In genomic region chr9:83526901-83527300, GRCh38 we compare ENCODE assay signal across 1 cellular context.
TF ChIP-seq lines count a peak whose summit lies in the region.

No MANE protein-coding gene starts in this region.

TF ChIP-seq in HepG2, 621 proteins besides CTCF, POLR2A, EP300 and RAD21 (continued from another document and continues in another):
- TF ChIP-seq, protein P1, sequence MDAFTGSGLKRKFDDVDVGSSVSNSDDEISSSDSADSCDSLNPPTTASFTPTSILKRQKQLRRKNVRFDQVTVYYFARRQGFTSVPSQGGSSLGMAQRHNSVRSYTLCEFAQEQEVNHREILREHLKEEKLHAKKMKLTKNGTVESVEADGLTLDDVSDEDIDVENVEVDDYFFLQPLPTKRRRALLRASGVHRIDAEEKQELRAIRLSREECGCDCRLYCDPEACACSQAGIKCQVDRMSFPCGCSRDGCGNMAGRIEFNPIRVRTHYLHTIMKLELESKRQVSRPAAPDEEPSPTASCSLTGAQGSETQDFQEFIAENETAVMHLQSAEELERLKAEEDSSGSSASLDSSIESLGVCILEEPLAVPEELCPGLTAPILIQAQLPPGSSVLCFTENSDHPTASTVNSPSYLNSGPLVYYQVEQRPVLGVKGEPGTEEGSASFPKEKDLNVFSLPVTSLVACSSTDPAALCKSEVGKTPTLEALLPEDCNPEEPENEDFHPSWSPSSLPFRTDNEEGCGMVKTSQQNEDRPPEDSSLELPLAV (CRISPR knock-in tag; conservative IDR thresholded peaks at IDR 0.05; ENCODE audit: low read depth), result no peak
- TF ChIP-seq KDM6A (CRISPR knock-in tag; IDR thresholded peaks at IDR 0.05; ENCODE audit: low read depth) (peak; percentile 71), RFX3 (CRISPR knock-in tag; IDR thresholded peaks at IDR 0.05) (no peak), PPARG (CRISPR knock-in tag; conservative IDR thresholded peaks at IDR 0.05) (no peak), ZMYM4 (CRISPR knock-in tag; IDR thresholded peaks at IDR 0.05) (peak; percentile 21; the same call in 1 of the 2 replicates), ZNF773 (CRISPR knock-in tag; IDR thresholded peaks at IDR 0.05; ENCODE audit: borderline replicate concordance) (no peak), CHD4 (IDR thresholded peaks at IDR 0.05; ENCODE audit: borderline replicate concordance, low read length) (0 out of 2 replicates have a peak, but pooled peaks have one; percentile 35), MAZ (IDR thresholded peaks at IDR 0.05; ENCODE audit: borderline replicate concordance, low read depth, low read length) (no peak), MAZ (CRISPR knock-in tag; IDR thresholded peaks at IDR 0.05; ENCODE audit: low read depth) (no peak), KLF13 (CRISPR knock-in tag; IDR thresholded peaks at IDR 0.05) (no peak), PHB2 (IDR thresholded peaks at IDR 0.05; ENCODE audit: partially characterized antibody) (no peak), SRSF1 (optimal IDR thresholded peaks at IDR 0.05; ENCODE audit: low read depth, low read length) (no peak), RARA (CRISPR knock-in tag; IDR thresholded peaks at IDR 0.05) (peak; percentile 16; the same call in 1 of the 2 replicates), ZMAT3 (CRISPR knock-in tag; conservative IDR thresholded peaks at IDR 0.05) (no peak), KAT8 (CRISPR knock-in tag; IDR thresholded peaks at IDR 0.05) (peak; percentile 50; the same call in 1 of the 2 replicates), SMARCE1 (IDR thresholded peaks at IDR 0.05; ENCODE audit: borderline replicate concordance) (no peak), STAT5B (CRISPR knock-in tag; IDR thresholded peaks at IDR 0.05) (no peak), STAG1 (CRISPR knock-in tag; IDR thresholded peaks at IDR 0.05) (no peak), NKX3-1 (CRISPR knock-in tag; IDR thresholded peaks at IDR 0.05) (no peak), ZBTB7B (CRISPR knock-in tag; IDR thresholded peaks at IDR 0.05) (peak; percentile 95), TCF7L2 (IDR thresholded peaks at IDR 0.05; ENCODE audit: low read depth, low read length) (no peak), THAP8 (CRISPR knock-in tag; IDR thresholded peaks at IDR 0.05; ENCODE audit: borderline replicate concordance) (no peak), TBP (CRISPR knock-in tag; IDR thresholded peaks at IDR 0.05) (no peak), ZNF264 (CRISPR knock-in tag; IDR thresholded peaks at IDR 0.05) (no peak), PITX1 (CRISPR knock-in tag; IDR thresholded peaks at IDR 0.05) (0 out of 2 replicates have a peak, but pooled peaks have one; percentile 17), NFE2 (CRISPR knock-in tag; IDR thresholded peaks at IDR 0.05) (no peak), YEATS2 (CRISPR knock-in tag; IDR thresholded peaks at IDR 0.05; ENCODE audit: borderline replicate concordance) (no peak), IKZF5 (CRISPR knock-in tag; IDR thresholded peaks at IDR 0.05) (no peak), KMT2A (CRISPR knock-in tag; IDR thresholded peaks at IDR 0.05) (0 out of 2 replicates have a peak, but pooled peaks have one; percentile 29), ZNF589 (CRISPR knock-in tag; conservative IDR thresholded peaks at IDR 0.05) (no peak), TARDBP (CRISPR knock-in tag; IDR thresholded peaks at IDR 0.05) (peak; percentile 61; the same call in 1 of the 2 replicates), ZNF83 (CRISPR knock-in tag; IDR thresholded peaks at IDR 0.05; ENCODE audit: borderline replicate concordance) (no peak), CCDC6 (CRISPR knock-in tag; IDR thresholded peaks at IDR 0.05) (no peak)
- TF ChIP-seq, protein P2, sequence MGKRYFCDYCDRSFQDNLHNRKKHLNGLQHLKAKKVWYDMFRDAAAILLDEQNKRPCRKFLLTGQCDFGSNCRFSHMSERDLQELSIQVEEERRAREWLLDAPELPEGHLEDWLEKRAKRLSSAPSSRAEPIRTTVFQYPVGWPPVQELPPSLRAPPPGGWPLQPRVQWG (CRISPR knock-in tag; IDR thresholded peaks at IDR 0.05; ENCODE audit: borderline replicate concordance, low read depth), result no peak
- TF ChIP-seq, protein P3, sequence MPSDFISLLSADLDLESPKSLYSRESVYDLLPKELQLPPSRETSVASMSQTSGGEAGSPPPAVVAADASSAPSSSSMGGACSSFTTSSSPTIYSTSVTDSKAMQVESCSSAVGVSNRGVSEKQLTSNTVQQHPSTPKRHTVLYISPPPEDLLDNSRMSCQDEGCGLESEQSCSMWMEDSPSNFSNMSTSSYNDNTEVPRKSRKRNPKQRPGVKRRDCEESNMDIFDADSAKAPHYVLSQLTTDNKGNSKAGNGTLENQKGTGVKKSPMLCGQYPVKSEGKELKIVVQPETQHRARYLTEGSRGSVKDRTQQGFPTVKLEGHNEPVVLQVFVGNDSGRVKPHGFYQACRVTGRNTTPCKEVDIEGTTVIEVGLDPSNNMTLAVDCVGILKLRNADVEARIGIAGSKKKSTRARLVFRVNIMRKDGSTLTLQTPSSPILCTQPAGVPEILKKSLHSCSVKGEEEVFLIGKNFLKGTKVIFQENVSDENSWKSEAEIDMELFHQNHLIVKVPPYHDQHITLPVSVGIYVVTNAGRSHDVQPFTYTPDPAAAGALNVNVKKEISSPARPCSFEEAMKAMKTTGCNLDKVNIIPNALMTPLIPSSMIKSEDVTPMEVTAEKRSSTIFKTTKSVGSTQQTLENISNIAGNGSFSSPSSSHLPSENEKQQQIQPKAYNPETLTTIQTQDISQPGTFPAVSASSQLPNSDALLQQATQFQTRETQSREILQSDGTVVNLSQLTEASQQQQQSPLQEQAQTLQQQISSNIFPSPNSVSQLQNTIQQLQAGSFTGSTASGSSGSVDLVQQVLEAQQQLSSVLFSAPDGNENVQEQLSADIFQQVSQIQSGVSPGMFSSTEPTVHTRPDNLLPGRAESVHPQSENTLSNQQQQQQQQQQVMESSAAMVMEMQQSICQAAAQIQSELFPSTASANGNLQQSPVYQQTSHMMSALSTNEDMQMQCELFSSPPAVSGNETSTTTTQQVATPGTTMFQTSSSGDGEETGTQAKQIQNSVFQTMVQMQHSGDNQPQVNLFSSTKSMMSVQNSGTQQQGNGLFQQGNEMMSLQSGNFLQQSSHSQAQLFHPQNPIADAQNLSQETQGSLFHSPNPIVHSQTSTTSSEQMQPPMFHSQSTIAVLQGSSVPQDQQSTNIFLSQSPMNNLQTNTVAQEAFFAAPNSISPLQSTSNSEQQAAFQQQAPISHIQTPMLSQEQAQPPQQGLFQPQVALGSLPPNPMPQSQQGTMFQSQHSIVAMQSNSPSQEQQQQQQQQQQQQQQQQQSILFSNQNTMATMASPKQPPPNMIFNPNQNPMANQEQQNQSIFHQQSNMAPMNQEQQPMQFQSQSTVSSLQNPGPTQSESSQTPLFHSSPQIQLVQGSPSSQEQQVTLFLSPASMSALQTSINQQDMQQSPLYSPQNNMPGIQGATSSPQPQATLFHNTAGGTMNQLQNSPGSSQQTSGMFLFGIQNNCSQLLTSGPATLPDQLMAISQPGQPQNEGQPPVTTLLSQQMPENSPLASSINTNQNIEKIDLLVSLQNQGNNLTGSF (CRISPR knock-in tag; IDR thresholded peaks at IDR 0.05), result no peak
- TF ChIP-seq, protein P4, sequence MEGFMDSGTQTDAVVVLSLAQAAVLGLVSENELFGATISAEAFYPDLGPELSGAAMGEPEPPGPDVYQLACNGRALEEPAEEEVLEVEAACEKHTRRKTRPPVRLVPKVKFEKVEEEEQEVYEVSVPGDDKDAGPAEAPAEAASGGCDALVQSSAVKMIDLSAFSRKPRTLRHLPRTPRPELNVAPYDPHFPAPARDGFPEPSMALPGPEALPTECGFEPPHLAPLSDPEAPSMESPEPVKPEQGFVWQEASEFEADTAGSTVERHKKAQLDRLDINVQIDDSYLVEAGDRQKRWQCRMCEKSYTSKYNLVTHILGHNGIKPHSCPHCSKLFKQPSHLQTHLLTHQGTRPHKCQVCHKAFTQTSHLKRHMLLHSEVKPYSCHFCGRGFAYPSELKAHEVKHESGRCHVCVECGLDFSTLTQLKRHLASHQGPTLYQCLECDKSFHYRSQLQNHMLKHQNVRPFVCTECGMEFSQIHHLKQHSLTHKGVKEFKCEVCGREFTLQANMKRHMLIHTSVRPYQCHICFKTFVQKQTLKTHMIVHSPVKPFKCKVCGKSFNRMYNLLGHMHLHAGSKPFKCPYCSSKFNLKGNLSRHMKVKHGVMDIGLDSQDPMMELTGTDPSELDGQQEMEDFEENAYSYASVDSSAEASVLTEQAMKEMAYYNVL (CRISPR knock-in tag; IDR thresholded peaks at IDR 0.05; ENCODE audit: borderline replicate concordance), result no peak
- TF ChIP-seq, protein P5, sequence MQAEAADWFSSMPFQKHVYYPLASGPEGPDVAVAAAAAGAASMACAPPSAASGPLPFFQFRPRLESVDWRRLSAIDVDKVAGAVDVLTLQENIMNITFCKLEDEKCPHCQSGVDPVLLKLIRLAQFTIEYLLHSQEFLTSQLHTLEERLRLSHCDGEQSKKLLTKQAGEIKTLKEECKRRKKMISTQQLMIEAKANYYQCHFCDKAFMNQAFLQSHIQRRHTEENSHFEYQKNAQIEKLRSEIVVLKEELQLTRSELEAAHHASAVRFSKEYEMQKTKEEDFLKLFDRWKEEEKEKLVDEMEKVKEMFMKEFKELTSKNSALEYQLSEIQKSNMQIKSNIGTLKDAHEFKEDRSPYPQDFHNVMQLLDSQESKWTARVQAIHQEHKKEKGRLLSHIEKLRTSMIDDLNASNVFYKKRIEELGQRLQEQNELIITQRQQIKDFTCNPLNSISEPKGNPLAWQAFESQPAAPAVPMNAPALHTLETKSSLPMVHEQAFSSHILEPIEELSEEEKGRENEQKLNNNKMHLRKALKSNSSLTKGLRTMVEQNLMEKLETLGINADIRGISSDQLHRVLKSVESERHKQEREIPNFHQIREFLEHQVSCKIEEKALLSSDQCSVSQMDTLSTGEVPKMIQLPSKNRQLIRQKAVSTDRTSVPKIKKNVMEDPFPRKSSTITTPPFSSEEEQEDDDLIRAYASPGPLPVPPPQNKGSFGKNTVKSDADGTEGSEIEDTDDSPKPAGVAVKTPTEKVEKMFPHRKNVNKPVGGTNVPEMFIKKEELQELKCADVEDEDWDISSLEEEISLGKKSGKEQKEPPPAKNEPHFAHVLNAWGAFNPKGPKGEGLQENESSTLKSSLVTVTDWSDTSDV (CRISPR knock-in tag; IDR thresholded peaks at IDR 0.05), result no peak
- TF ChIP-seq, protein P6, sequence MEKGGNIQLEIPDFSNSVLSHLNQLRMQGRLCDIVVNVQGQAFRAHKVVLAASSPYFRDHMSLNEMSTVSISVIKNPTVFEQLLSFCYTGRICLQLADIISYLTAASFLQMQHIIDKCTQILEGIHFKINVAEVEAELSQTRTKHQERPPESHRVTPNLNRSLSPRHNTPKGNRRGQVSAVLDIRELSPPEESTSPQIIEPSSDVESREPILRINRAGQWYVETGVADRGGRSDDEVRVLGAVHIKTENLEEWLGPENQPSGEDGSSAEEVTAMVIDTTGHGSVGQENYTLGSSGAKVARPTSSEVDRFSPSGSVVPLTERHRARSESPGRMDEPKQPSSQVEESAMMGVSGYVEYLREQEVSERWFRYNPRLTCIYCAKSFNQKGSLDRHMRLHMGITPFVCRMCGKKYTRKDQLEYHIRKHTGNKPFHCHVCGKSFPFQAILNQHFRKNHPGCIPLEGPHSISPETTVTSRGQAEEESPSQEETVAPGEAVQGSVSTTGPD (CRISPR knock-in tag; IDR thresholded peaks at IDR 0.05), result peak; percentile 95
- TF ChIP-seq, protein P7, sequence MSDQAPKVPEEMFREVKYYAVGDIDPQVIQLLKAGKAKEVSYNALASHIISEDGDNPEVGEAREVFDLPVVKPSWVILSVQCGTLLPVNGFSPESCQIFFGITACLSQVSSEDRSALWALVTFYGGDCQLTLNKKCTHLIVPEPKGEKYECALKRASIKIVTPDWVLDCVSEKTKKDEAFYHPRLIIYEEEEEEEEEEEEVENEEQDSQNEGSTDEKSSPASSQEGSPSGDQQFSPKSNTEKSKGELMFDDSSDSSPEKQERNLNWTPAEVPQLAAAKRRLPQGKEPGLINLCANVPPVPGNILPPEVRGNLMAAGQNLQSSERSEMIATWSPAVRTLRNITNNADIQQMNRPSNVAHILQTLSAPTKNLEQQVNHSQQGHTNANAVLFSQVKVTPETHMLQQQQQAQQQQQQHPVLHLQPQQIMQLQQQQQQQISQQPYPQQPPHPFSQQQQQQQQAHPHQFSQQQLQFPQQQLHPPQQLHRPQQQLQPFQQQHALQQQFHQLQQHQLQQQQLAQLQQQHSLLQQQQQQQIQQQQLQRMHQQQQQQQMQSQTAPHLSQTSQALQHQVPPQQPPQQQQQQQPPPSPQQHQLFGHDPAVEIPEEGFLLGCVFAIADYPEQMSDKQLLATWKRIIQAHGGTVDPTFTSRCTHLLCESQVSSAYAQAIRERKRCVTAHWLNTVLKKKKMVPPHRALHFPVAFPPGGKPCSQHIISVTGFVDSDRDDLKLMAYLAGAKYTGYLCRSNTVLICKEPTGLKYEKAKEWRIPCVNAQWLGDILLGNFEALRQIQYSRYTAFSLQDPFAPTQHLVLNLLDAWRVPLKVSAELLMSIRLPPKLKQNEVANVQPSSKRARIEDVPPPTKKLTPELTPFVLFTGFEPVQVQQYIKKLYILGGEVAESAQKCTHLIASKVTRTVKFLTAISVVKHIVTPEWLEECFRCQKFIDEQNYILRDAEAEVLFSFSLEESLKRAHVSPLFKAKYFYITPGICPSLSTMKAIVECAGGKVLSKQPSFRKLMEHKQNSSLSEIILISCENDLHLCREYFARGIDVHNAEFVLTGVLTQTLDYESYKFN (CRISPR knock-in tag; conservative IDR thresholded peaks at IDR 0.05), result peak; percentile 73
- TF ChIP-seq, protein P8, sequence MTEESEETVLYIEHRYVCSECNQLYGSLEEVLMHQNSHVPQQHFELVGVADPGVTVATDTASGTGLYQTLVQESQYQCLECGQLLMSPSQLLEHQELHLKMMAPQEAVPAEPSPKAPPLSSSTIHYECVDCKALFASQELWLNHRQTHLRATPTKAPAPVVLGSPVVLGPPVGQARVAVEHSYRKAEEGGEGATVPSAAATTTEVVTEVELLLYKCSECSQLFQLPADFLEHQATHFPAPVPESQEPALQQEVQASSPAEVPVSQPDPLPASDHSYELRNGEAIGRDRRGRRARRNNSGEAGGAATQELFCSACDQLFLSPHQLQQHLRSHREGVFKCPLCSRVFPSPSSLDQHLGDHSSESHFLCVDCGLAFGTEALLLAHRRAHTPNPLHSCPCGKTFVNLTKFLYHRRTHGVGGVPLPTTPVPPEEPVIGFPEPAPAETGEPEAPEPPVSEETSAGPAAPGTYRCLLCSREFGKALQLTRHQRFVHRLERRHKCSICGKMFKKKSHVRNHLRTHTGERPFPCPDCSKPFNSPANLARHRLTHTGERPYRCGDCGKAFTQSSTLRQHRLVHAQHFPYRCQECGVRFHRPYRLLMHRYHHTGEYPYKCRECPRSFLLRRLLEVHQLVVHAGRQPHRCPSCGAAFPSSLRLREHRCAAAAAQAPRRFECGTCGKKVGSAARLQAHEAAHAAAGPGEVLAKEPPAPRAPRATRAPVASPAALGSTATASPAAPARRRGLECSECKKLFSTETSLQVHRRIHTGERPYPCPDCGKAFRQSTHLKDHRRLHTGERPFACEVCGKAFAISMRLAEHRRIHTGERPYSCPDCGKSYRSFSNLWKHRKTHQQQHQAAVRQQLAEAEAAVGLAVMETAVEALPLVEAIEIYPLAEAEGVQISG (CRISPR knock-in tag; IDR thresholded peaks at IDR 0.05), result peak; percentile 31; the same call in 1 of the 2 replicates
